ENCODE assay signal across 19 cellular contexts in the genomic region with DNA sequence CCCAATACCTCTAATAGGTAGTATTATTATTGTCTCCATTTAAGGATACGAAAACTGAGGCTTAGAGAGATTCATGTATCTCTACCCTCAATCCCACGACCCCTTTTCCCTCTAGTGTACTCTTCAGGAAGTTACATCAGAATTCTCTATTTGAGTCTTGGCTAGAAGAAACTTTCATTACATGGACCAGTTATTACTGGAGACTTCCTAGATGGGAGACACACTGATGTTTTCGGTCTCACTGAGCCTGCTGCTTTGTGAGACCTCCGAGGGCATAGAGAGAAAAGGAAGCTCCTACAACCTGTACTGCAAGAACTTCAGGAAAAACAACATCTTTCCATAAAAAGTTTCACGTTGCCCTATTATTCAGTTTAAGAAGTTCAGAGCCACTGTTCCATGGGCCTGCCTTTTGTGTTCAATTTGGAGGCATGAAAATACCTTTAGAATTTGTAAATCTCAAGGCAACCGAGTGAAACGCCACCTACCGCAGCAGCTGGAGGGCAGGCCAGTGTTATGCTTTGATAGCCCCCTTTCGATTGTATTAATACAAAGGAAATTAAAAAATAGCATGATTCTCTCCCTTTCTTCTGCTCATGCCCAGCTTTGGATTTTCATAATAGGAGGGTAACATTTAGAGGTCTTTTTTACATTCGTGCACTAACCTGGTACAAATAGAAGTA.
DNase-seq lines count a peak whose midpoint lies in the region; ATAC-seq and TF ChIP-seq lines count a peak whose summit lies in the region.
"Had no signal": no experiment of that assay in that cellular context is flagged by ENCODE, and none has a peak within 500 bp of the region (broad histone marks: within the 10 kb centered on the region; RNA-seq: fewer than 3 reads in every experiment).

No MANE protein-coding gene starts in this region.

- no peak overlapping the region for H3K27ac Mint-ChIP-seq in CD4-positive, alpha-beta T cell
- H3K27ac Mint-ChIP-seq in activated CD8-positive, alpha-beta T cell treated with anti-CD3 and anti-CD28 coated beads for 36 hours, result no peak overlapping the region

- H3K4me1 ChIP-seq in psoas muscle, result peaks cover 7% of the 10 kb centered on the region

- no peaks in the 10 kb centered on the region for H3K9me3 Mint-ChIP-seq in CD4-positive, alpha-beta T cell
- no peaks in the 10 kb centered on the region for H3K9me3 Mint-ChIP-seq in activated CD8-positive, alpha-beta T cell treated with anti-CD3 and anti-CD28 coated beads for 36 hours
- H3K9me3 Mint-ChIP-seq: T-helper 1 cell treated with Interleukin-12 subunit alpha and Interleukin-12 subunit beta and Interleukin-4 antibody, amounts not matched to agents 30 μg/mL and 1 μg/mL, for 36 hours had no signal

- no peaks in the 10 kb centered on the region for H3K27me3 Mint-ChIP-seq in CD4-positive, alpha-beta T cell
- no peaks in the 10 kb centered on the region for H3K27me3 Mint-ChIP-seq in activated CD8-positive, alpha-beta T cell treated with anti-CD3 and anti-CD28 coated beads for 36 hours

- 52 to 62% (median 58%) methylated on average over 10 of the region's 10 CpGs for WGBS in psoas muscle, 3 donors

- peaks cover 29% of the 10 kb centered on the region for H3K4me1 Mint-ChIP-seq in CD4-positive, alpha-beta T cell (ENCODE audit: low read depth)
- peaks cover 32% of the 10 kb centered on the region for H3K4me1 Mint-ChIP-seq in activated CD8-positive, alpha-beta T cell treated with anti-CD3 and anti-CD28 coated beads for 36 hours (ENCODE audit: low read depth)

- no peak for DNase-seq in CD4-positive, alpha-beta T cell
- DNase-seq in choroid plexus epithelial cell (ENCODE audit: low read depth), result peak; percentile 43
- DNase-seq in psoas muscle, result no peak
- no peak for DNase-seq in MG63
- no peak for DNase-seq in activated CD8-positive, alpha-beta T cell treated with anti-CD3 and anti-CD28 coated beads for 36 hours
- no peak for DNase-seq in activated T-cell treated with anti-CD3 and anti-CD28 coated beads, Interleukin-2, amount 50 U/mL, for 48 hours
- no peak for DNase-seq in NCI-H2029 treated with DMSO at 0.1 percent for 48 hours (lab: John Stamatoyannopoulos, UW)
- DNase-seq: activated CD4-positive, alpha-beta T cell treated with anti-CD3 and anti-CD28 coated beads for 4 hours; activated T-cell treated with anti-CD3 and anti-CD28 coated beads, Interleukin-2, amount 50 U/mL, for 1 hour; C1 segment of cervical spinal cord; midbrain; NCI-H1436; NCI-H524; stimulated activated CD4-positive, alpha-beta T cell treated with anti-CD3 and anti-CD28 coated beads, Interleukin-1b, Interleukin-23, amount 100 ng/mL, for 48 hours; stimulated activated CD8-positive, alpha-beta memory T cell treated with anti-CD3 and anti-CD28 coated beads, Interleukin-4, amount 100 ng/mL, for 48 hours had no signal

- CTCF ChIA-PET in CD4-positive, alpha-beta T cell (lab: Charles Lee), result interaction anchor here (0.5 kb wide), 1 partner anchor 728 kb away, joined by 3 read pairs; no protein-coding TSS in a partner anchor
- CTCF ChIA-PET in activated CD8-positive, alpha-beta T cell treated with anti-CD3 and anti-CD28 coated beads for 36 hours (lab: Charles Lee), result interaction anchor here (3.6 kb wide), 1 partner anchor 181 kb away, joined by 13 read pairs; no protein-coding TSS in a partner anchor

- no peaks in the 10 kb centered on the region for H3K9me3 ChIP-seq in CD4-positive, alpha-beta T cell (ENCODE audit: control insufficient read depth, low read length)
- H3K9me3 ChIP-seq in psoas muscle (no peaks in the 10 kb centered on the region), MG63 (no peaks in the 10 kb centered on the region)
- H3K9me3 ChIP-seq: Peyer's patch had no signal

- no peak for TF ChIP-seq CTCF in CD4-positive, alpha-beta T cell (IDR thresholded peaks at IDR 0.05)
- TF ChIP-seq CTCF in choroid plexus epithelial cell (conservative IDR thresholded peaks at IDR 0.05; ENCODE audit: low read depth, low read length) (peak; percentile 28), psoas muscle (IDR thresholded peaks at IDR 0.05) (no peak)
- TF ChIP-seq CTCF in activated CD8-positive, alpha-beta T cell treated with anti-CD3 and anti-CD28 coated beads for 36 hours (IDR thresholded peaks at IDR 0.05), result no peak

- intact Hi-C loops in CD4-positive, alpha-beta T cell (cut with DNase I, micrococcal nuclease), result no loop called here
- intact Hi-C loops in psoas muscle (cut with DNase I), result no loop called here
- intact Hi-C loops in activated CD8-positive, alpha-beta T cell treated with anti-CD3 and anti-CD28 coated beads for 36 hours (cut with micrococcal nuclease), result no loop called here

- H3K4me3 Mint-ChIP-seq in CD4-positive, alpha-beta T cell, result peak overlapping the region; percentile 39
- H3K4me3 Mint-ChIP-seq in activated CD8-positive, alpha-beta T cell treated with anti-CD3 and anti-CD28 coated beads for 36 hours, result no peak overlapping the region

- no peak for ATAC-seq in CD4-positive, alpha-beta T cell (ENCODE audit: poor library complexity)
- ATAC-seq in GM21529 (IDR thresholded peaks at IDR 0.05; ENCODE audit: unreplicated experiment) (peak; percentile 29), psoas muscle (no peak)
- ATAC-seq in activated CD8-positive, alpha-beta T cell treated with anti-CD3 and anti-CD28 coated beads for 36 hours, result no peak
- ATAC-seq: K562 had no signal

- POLR2A ChIA-PET in CD4-positive, alpha-beta T cell (lab: Charles Lee), result no interaction called here
- POLR2A ChIA-PET in activated CD8-positive, alpha-beta T cell treated with anti-CD3 and anti-CD28 coated beads for 36 hours (lab: Charles Lee), result no interaction called here

- H3K36me3 ChIP-seq in psoas muscle (ENCODE audit: insufficient read depth in 1 of 2, low read depth in 1 of 2) (no peaks in the 10 kb centered on the region), MG63 (no peaks in the 10 kb centered on the region)
- H3K36me3 ChIP-seq: Peyer's patch had no signal

- no peak overlapping the region for H3K27ac ChIP-seq in CD4-positive, alpha-beta T cell (ENCODE audit: low read depth, low read length)
- H3K27ac ChIP-seq in psoas muscle, result peak overlapping the region; percentile 40

- H3K27me3 ChIP-seq in CD4-positive, alpha-beta T cell (ENCODE audit: control insufficient read depth, insufficient read depth, low read length), result no peaks in the 10 kb centered on the region
- H3K27me3 ChIP-seq in psoas muscle (ENCODE audit: insufficient read depth in 3 of 3, low read length in 2 of 3) (peaks cover 0 to 4% (median 0%) of the 10 kb centered on the region in 3 donors), MG63 (no peaks in the 10 kb centered on the region)
- H3K27me3 ChIP-seq: Peyer's patch had no signal

- no peaks in the 10 kb centered on the region for H3K36me3 Mint-ChIP-seq in CD4-positive, alpha-beta T cell (ENCODE audit: low read depth)
- H3K36me3 Mint-ChIP-seq in activated CD8-positive, alpha-beta T cell treated with anti-CD3 and anti-CD28 coated beads for 36 hours (ENCODE audit: low read depth), result no peaks in the 10 kb centered on the region

- no peak overlapping the region for H3K4me3 ChIP-seq in choroid plexus epithelial cell (ENCODE audit: low read depth, low read length)
- H3K4me3 ChIP-seq in psoas muscle, result no peak overlapping the region
- no peak overlapping the region for H3K4me3 ChIP-seq in MG63
- H3K4me3 ChIP-seq: K562, Peyer's patch had no signal
